9 cellular contexts compared by ENCODE assay signal in the genomic region with DNA sequence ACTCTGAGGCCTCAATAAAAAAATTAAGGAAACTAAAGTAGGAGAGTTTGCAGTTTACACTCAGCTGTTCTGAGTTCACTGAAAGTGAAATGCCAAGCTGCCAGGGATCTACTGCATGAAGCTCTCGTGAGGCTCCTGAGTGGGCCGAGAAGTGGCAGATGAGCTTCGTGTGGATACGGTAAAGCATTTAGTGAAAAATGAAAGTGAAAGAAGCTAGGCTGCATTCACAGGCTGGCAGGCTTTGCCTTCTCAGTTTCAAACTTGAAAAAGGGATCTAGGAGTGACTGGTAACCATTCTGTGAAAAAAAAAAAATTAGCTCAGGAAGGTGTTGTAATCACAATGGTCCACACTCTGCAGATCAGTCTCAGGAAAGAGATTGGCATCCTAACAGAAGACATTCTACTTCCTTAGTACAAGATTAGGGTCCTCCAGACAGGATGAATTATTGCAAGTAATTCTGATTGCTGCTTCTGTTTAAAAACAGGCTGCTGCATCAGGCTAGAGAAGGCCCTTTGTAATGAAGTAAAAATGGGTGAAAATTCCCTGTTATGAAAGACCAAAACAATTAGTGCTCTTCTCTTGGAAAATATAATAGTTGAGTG.
A peak's percentile ranks its signal among the peaks of the same experiment; 100 is the strongest.
DNase-seq lines count a peak whose midpoint lies in the region; ATAC-seq and TF ChIP-seq lines count a peak whose summit lies in the region.
"Had no signal": no experiment of that assay in that cellular context is flagged by ENCODE, and none has a peak within 500 bp of the region (broad histone marks: within the 10 kb centered on the region; RNA-seq: fewer than 3 reads in every experiment).

No MANE protein-coding gene starts in this region.

- CTCF ChIA-PET in activated CD4-positive, alpha-beta memory T cell treated with anti-CD3 and anti-CD28 coated beads for 36 hours (lab: Charles Lee): interaction anchor here (1.2 kb wide), 1 partner anchor 9 kb away, joined by 4 read pairs; no protein-coding TSS in a partner anchor

- no peak overlapping the region for H2AFZ ChIP-seq in neural progenitor cell (replicated peaks)

- TF ChIP-seq EP300 in suprapubic skin (IDR thresholded peaks at IDR 0.05): no peak

- H3K9me3 ChIP-seq in endocrine pancreas (ENCODE audit: control insufficient read depth, low read length): no peaks in the 10 kb centered on the region
- H3K9me3 ChIP-seq in neural progenitor cell (ENCODE audit: low read depth): no peaks in the 10 kb centered on the region
- H3K9me3 ChIP-seq in suprapubic skin: no peaks in the 10 kb centered on the region

- intact Hi-C loops in activated CD4-positive, alpha-beta memory T cell treated with anti-CD3 and anti-CD28 coated beads for 36 hours (cut with micrococcal nuclease): loop anchor here (1.0 to 5.0 kb wide), 2 partner anchors 34 to 164 kb away; no protein-coding TSS in a partner anchor

- H3K27ac ChIP-seq in neural progenitor cell (no peak overlapping the region), suprapubic skin (no peak overlapping the region)
- H3K27ac ChIP-seq: C4-2B had no signal

- H3F3A ChIP-seq in neural progenitor cell (ENCODE audit: low read depth): no peaks in the 10 kb centered on the region

- H3K4me2 ChIP-seq in neural progenitor cell: no peak overlapping the region

- H3K79me2 ChIP-seq in neural progenitor cell (ENCODE audit: low read depth): no peaks in the 10 kb centered on the region

- H3K9ac ChIP-seq in endocrine pancreas (ENCODE audit: control insufficient read depth, insufficient read depth, low read length) (no peak overlapping the region), neural progenitor cell (no peak overlapping the region)

- 17% methylated on average over 4 of the region's 4 CpGs for WGBS in suprapubic skin

- H3K4me1 ChIP-seq in endocrine pancreas (ENCODE audit: control insufficient read depth, insufficient read depth, low read length) (peaks cover 10% of the 10 kb centered on the region), neural progenitor cell (peaks cover 11% of the 10 kb centered on the region), suprapubic skin (no peaks in the 10 kb centered on the region)

- H3K4me1 Mint-ChIP-seq in activated CD4-positive, alpha-beta memory T cell treated with anti-CD3 and anti-CD28 coated beads for 36 hours (ENCODE audit: low read depth): peaks cover 10% of the 10 kb centered on the region
- peaks cover 5% of the 10 kb centered on the region for H3K4me1 Mint-ChIP-seq in neural progenitor cell

- no peaks in the 10 kb centered on the region for H3K27me3 ChIP-seq in endocrine pancreas (ENCODE audit: control insufficient read depth, insufficient read depth, low read length)
- H3K27me3 ChIP-seq in neural progenitor cell: no peaks in the 10 kb centered on the region
- H3K27me3 ChIP-seq in suprapubic skin: no peaks in the 10 kb centered on the region

- POLR2A ChIA-PET in activated CD4-positive, alpha-beta memory T cell treated with anti-CD3 and anti-CD28 coated beads for 36 hours (lab: Charles Lee): no interaction called here

- peak; percentile 19 to 69 (median 25) for DNase-seq in NCI-H1417 (lab: John Stamatoyannopoulos, UW)
- DNase-seq in NCI-H1417 treated with DMSO at 0.1 percent for 48 hours (lab: John Stamatoyannopoulos, UW): no peak
- peak; percentile 18 for DNase-seq in NCI-H1694 (lab: John Stamatoyannopoulos, UW)
- DNase-seq in activated CD4-positive, alpha-beta memory T cell treated with anti-CD3 and anti-CD28 coated beads for 36 hours: peak; percentile 59
- DNase-seq in neural progenitor cell (ENCODE audit: low spot score): no peak
- DNase-seq in suprapubic skin (ENCODE audit: low spot score in 2 of 2): no peak

- H4K20me1 ChIP-seq in neural progenitor cell (ENCODE audit: low read depth): no peaks in the 10 kb centered on the region

- peak overlapping the region; percentile 54 for H3K27ac Mint-ChIP-seq in activated CD4-positive, alpha-beta memory T cell treated with anti-CD3 and anti-CD28 coated beads for 36 hours
- peak overlapping the region; percentile 43 for H3K27ac Mint-ChIP-seq in neural progenitor cell

- H3K4me3 ChIP-seq in endocrine pancreas (ENCODE audit: control insufficient read depth, insufficient read depth, low read length) (peak overlapping the region; percentile 65), neural progenitor cell (no peak overlapping the region), suprapubic skin (peak overlapping the region; percentile 18)

- peak; percentile 97 for ATAC-seq in HG02763 (IDR thresholded peaks at IDR 0.05; ENCODE audit: unreplicated experiment)

- H3K27me3 Mint-ChIP-seq in activated CD4-positive, alpha-beta memory T cell treated with anti-CD3 and anti-CD28 coated beads for 36 hours: no peaks in the 10 kb centered on the region
- no peaks in the 10 kb centered on the region for H3K27me3 Mint-ChIP-seq in neural progenitor cell (ENCODE audit: insufficient read depth, low read depth)

- H3K9me3 Mint-ChIP-seq in activated CD4-positive, alpha-beta memory T cell treated with anti-CD3 and anti-CD28 coated beads for 36 hours: no peaks in the 10 kb centered on the region
- H3K9me3 Mint-ChIP-seq in neural progenitor cell: peaks cover 2% of the 10 kb centered on the region

- H3K36me3 ChIP-seq in endocrine pancreas (ENCODE audit: control insufficient read depth, insufficient read depth, low read length): no peaks in the 10 kb centered on the region
- H3K36me3 ChIP-seq in neural progenitor cell: no peaks in the 10 kb centered on the region
- H3K36me3 ChIP-seq in suprapubic skin: no peaks in the 10 kb centered on the region

- TF ChIP-seq POLR2A in suprapubic skin (IDR thresholded peaks at IDR 0.05): no peak

- no peaks in the 10 kb centered on the region for H3K36me3 Mint-ChIP-seq in activated CD4-positive, alpha-beta memory T cell treated with anti-CD3 and anti-CD28 coated beads for 36 hours
- H3K36me3 Mint-ChIP-seq in neural progenitor cell: no peaks in the 10 kb centered on the region

- TF ChIP-seq CTCF in neural progenitor cell (IDR thresholded peaks at IDR 0.05) (no peak), suprapubic skin (IDR thresholded peaks at IDR 0.05) (no peak)

- H3K4me3 Mint-ChIP-seq in activated CD4-positive, alpha-beta memory T cell treated with anti-CD3 and anti-CD28 coated beads for 36 hours: peak overlapping the region; percentile 59
- H3K4me3 Mint-ChIP-seq in neural progenitor cell: no peak overlapping the region

Comparison
In these comparisons a context has a peak if more than half of its experiments do, and no peak if none do; other contexts are left out.
1. DNase-seq: peak in NCI-H1417 (3 of 3), NCI-H1694 (single experiment) and activated CD4-positive, alpha-beta memory T cell treated with anti-CD3 and anti-CD28 coated beads for 36 hours (single experiment); none in NCI-H1417 treated with DMSO at 0.1 percent for 48 hours (single experiment), neural progenitor cell (single experiment) and suprapubic skin (0 of 2).